ENCODE assay signal across 22 cellular contexts in genomic region chr2:72263781-72264060, GRCh38.
DNase-seq lines count a peak whose midpoint lies in the region; ATAC-seq and TF ChIP-seq lines count a peak whose summit lies in the region.
"Had no signal": no experiment of that assay in that cellular context is flagged by ENCODE, and none has a peak within 500 bp of the region (broad histone marks: within the 10 kb centered on the region; RNA-seq: fewer than 3 reads in every experiment).

No MANE protein-coding gene starts in this region.

- ATAC-seq in mucosa of descending colon, result peak; percentile 59
- ATAC-seq in GM21381 (IDR thresholded peaks at IDR 0.05; ENCODE audit: unreplicated experiment), result no peak
- ATAC-seq: activated T-helper 17 cell treated with anti-CD3 and anti-CD28 coated beads, Interleukin-2, amount 50 U/mL, for 72 hours; WTC11 had no signal

- DNase-seq in NCI-H1092 treated with DMSO at 0.1 percent for 48 hours (lab: John Stamatoyannopoulos, UW), result peak; percentile 30
- no peak for DNase-seq in NCI-H1092 (lab: John Stamatoyannopoulos, UW)
- DNase-seq in H4 (ENCODE audit: low spot score), result peak; percentile 30
- DNase-seq in dermis blood vessel endothelial cell, result peak; percentile 3
- peak in 1 of 3 donors; percentile 32 for DNase-seq in mucosa of descending colon
- DNase-seq in activated naive CD4-positive, alpha-beta T cell (lab: John Stamatoyannopoulos, UW), result no peak
- no peak for DNase-seq in stimulated activated CD4-positive, alpha-beta T cell treated with anti-CD3 and anti-CD28 coated beads, Interleukin-2, amount 100 ng/mL, for 24 hours
- DNase-seq: 8988T; activated CD4-positive, alpha-beta T cell treated with anti-CD3 and anti-CD28 coated beads, Interleukin-2, amount 50 U/mL, for 4 hours; BE2C; DND-41; Karpas-422; NCI-H2029; NCI-H446; OCI-M1; stimulated activated CD8-positive, alpha-beta memory T cell treated with anti-CD3 and anti-CD28 coated beads, Interleukin-4, amount 100 ng/mL, for 48 hours; T1000 had no signal

- peaks cover 5% of the 10 kb centered on the region for H3K4me1 ChIP-seq in mucosa of descending colon (ENCODE audit: low read depth)
- H3K4me1 ChIP-seq: ascending aorta, BE2C, neural progenitor cell had no signal

- no peaks in the 10 kb centered on the region for H3K9me3 ChIP-seq in mucosa of descending colon
- H3K9me3 ChIP-seq: ascending aorta, BE2C had no signal

- no peak overlapping the region for H3K4me3 ChIP-seq in mucosa of descending colon
- H3K4me3 ChIP-seq: ascending aorta, neural progenitor cell had no signal

- H3K36me3 ChIP-seq in mucosa of descending colon (ENCODE audit: low read depth), result no peaks in the 10 kb centered on the region
- H3K36me3 ChIP-seq: ascending aorta, BE2C, neural progenitor cell had no signal

- intact Hi-C loops in mucosa of descending colon (cut with DNase I, micrococcal nuclease), result no loop called here

- TF ChIP-seq CTCF in mucosa of descending colon (IDR thresholded peaks at IDR 0.05), result no peak

Comparison
In these comparisons a context has a peak if more than half of its experiments do, and no peak if none do; other contexts are left out.
1. DNase-seq: peak in NCI-H1092 treated with DMSO at 0.1 percent for 48 hours (single experiment), H4 (single experiment) and dermis blood vessel endothelial cell (single experiment); none in NCI-H1092 (single experiment), activated naive CD4-positive, alpha-beta T cell (0 of 4) and stimulated activated CD4-positive, alpha-beta T cell treated with anti-CD3 and anti-CD28 coated beads, Interleukin-2, amount 100 ng/mL, for 24 hours (0 of 2).